14 cellular contexts compared by ENCODE assay signal in the genomic region with DNA sequence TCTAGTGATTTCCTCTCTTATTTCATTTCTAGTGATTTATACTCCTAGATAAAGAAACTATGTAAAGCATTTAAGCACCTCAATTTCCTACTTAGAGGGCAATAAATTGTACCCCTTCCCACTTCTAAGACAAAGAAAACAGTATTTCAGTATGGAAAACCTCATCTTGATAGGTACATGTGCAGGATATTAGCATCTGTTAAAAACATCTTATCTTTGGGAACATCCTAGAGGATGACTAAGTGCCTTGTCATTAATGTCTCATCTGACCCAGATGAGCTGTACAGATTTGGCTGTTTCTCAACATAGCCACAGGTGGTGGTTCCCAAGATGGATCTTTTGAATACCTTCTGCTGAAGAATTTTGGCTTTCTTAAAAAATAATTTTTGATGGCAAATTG. TPM values are rescaled to one million over a fixed set of nuclear protein-coding genes. Genes with fewer than 3 reads are reported as not detected.
DNase-seq lines count a peak whose midpoint lies in the region; ATAC-seq, FAIRE-seq and TF ChIP-seq lines count a peak whose summit lies in the region.
"Had no signal": no experiment of that assay in that cellular context is flagged by ENCODE, and none has a peak within 500 bp of the region (broad histone marks: within the 10 kb centered on the region; RNA-seq: fewer than 3 reads in every experiment).

No MANE protein-coding gene starts in this region.

- H3K36me3 ChIP-seq in bronchial epithelial cell (ENCODE audit: control insufficient read depth, insufficient read depth, low read length), result no peaks in the 10 kb centered on the region
- H3K36me3 ChIP-seq in CD8-positive, alpha-beta T cell (ENCODE audit: insufficient read depth, low read length), result no peaks in the 10 kb centered on the region
- H3K36me3 ChIP-seq: thyroid gland had no signal

- no peak for ATAC-seq in CD8-positive, alpha-beta T cell

- peak overlapping the region; percentile 22 for H3K27ac ChIP-seq in layer of hippocampus (ENCODE audit: low read depth, low read length)
- H3K27ac ChIP-seq in CD8-positive, alpha-beta T cell (ENCODE audit: low read depth, low read length), result no peak overlapping the region
- H3K27ac ChIP-seq: thyroid gland had no signal

- no peak overlapping the region for H3K27ac Mint-ChIP-seq in CD8-positive, alpha-beta T cell
- H3K27ac Mint-ChIP-seq: activated naive CD4-positive, alpha-beta T cell treated with anti-CD3 and anti-CD28 coated beads, Interleukin-2, amount 50 U/mL, for 24 hours had no signal

- H3K27me3 ChIP-seq in bronchial epithelial cell (ENCODE audit: control insufficient read depth, insufficient read depth, low read length), result peaks cover 11% of the 10 kb centered on the region
- H3K27me3 ChIP-seq in layer of hippocampus (ENCODE audit: control insufficient read depth, insufficient read depth, low read length), result no peaks in the 10 kb centered on the region
- no peaks in the 10 kb centered on the region for H3K27me3 ChIP-seq in CD8-positive, alpha-beta T cell (ENCODE audit: insufficient read depth, low read length)
- H3K27me3 ChIP-seq: thyroid gland had no signal

- no peak overlapping the region for H3K4me3 ChIP-seq in bronchial epithelial cell (ENCODE audit: low read depth, low read length)
- no peak overlapping the region for H3K4me3 ChIP-seq in CD8-positive, alpha-beta T cell (ENCODE audit: low read depth, low read length)
- H3K4me3 ChIP-seq: thyroid gland had no signal

- no peak for FAIRE-seq in bronchial epithelial cell (lab: Jason Lieb, UNC)

- peaks cover 1% of the 10 kb centered on the region for H3K4me1 Mint-ChIP-seq in CD8-positive, alpha-beta T cell (ENCODE audit: low read depth)

- no peaks in the 10 kb centered on the region for H3K4me1 ChIP-seq in CD8-positive, alpha-beta T cell (ENCODE audit: insufficient read depth, low read length)

- no peaks in the 10 kb centered on the region for H3K9me3 Mint-ChIP-seq in CD8-positive, alpha-beta T cell
- H3K9me3 Mint-ChIP-seq: activated naive CD4-positive, alpha-beta T cell treated with anti-CD3 and anti-CD28 coated beads, Interleukin-2, amount 50 U/mL, for 24 hours had no signal

- POLR2A ChIA-PET in CD8-positive, alpha-beta T cell (lab: Charles Lee), result no interaction called here

- peaks cover 39% of the 10 kb centered on the region for H3K27me3 Mint-ChIP-seq in CD8-positive, alpha-beta T cell (ENCODE audit: low read depth)

- CTCF ChIA-PET in CD8-positive, alpha-beta T cell (lab: Charles Lee), result no interaction called here

- H3K4me3 Mint-ChIP-seq in CD8-positive, alpha-beta T cell, result no peak overlapping the region
- H3K4me3 Mint-ChIP-seq: activated naive CD4-positive, alpha-beta T cell treated with anti-CD3 and anti-CD28 coated beads, Interleukin-2, amount 50 U/mL, for 24 hours had no signal

- DNase-seq in AG08395 (ENCODE audit: low spot score) (peak; percentile 25), LHCN-M2 (ENCODE audit: low read depth) (peak; percentile 93), bronchial epithelial cell (ENCODE audit: low read depth) (peak; percentile 86), cerebellar cortex (ENCODE audit: low spot score) (no peak), NCI-H748 treated with DMSO at 0.1 percent for 48 hours (lab: John Stamatoyannopoulos, UW) (no peak)
- DNase-seq in CD8-positive, alpha-beta T cell, result no peak
- DNase-seq in activated CD8-positive, alpha-beta memory T cell treated with anti-CD3 and anti-CD28 coated beads, Interleukin-2, amount 50 U/mL, for 4 hours, result no peak
- DNase-seq: cortex of kidney, foreskin melanocyte, islet precursor cell, NCI-H2081 treated with DMSO at 0.1 percent for 48 hours had no signal

- no peak for TF ChIP-seq CTCF in bronchial epithelial cell (IDR thresholded peaks at IDR 0.05; ENCODE audit: insufficient read depth, low read length, severe bottlenecking)
- no peak for TF ChIP-seq CTCF in CD8-positive, alpha-beta T cell (IDR thresholded peaks at IDR 0.05)

- H3K36me3 Mint-ChIP-seq in CD8-positive, alpha-beta T cell, result no peaks in the 10 kb centered on the region
- H3K36me3 Mint-ChIP-seq: activated naive CD4-positive, alpha-beta T cell treated with anti-CD3 and anti-CD28 coated beads, Interleukin-2, amount 50 U/mL, for 24 hours had no signal

- H3K9me3 ChIP-seq in CD8-positive, alpha-beta T cell (ENCODE audit: low read length), result no peaks in the 10 kb centered on the region
- H3K9me3 ChIP-seq: thyroid gland had no signal

- intact Hi-C loops in CD8-positive, alpha-beta T cell (cut with DNase I, micrococcal nuclease), result no loop called here

RNA-seq across cellular contexts. Expression of a gene that starts 5.7 kb away (rescaled TPM):
- total RNA-seq in LHCN-M2 (2014; rRNA removed) (21.0 and 26.4 TPM in 2 replicates), bronchial epithelial cell (0.26 TPM in 1 of 2 replicates, not detected in the other)
- 1.7 TPM for polyA plus RNA-seq in LHCN-M2 (2012)
- not detected for total RNA-seq in CD8-positive, alpha-beta T cell

Comparison
In these comparisons a context has a peak if more than half of its experiments do, and no peak if none do; other contexts are left out.
1. DNase-seq: peak in AG08395 (single experiment), LHCN-M2 (single experiment) and bronchial epithelial cell (single experiment); none in cerebellar cortex (single experiment), NCI-H748 treated with DMSO at 0.1 percent for 48 hours (single experiment), CD8-positive, alpha-beta T cell (0 of 7) and activated CD8-positive, alpha-beta memory T cell treated with anti-CD3 and anti-CD28 coated beads, Interleukin-2, amount 50 U/mL, for 4 hours (single experiment).
2. RNA of a gene that starts 5.7 kb away (total RNA-seq): 21.0 to 26.4 TPM in LHCN-M2; not detected in CD8-positive, alpha-beta T cell and 0.26 TPM in bronchial epithelial cell; every median in the first group is over 10 times any median in the second.